Comparison of ENCODE assay signal across 9 cellular contexts in the genomic region with DNA sequence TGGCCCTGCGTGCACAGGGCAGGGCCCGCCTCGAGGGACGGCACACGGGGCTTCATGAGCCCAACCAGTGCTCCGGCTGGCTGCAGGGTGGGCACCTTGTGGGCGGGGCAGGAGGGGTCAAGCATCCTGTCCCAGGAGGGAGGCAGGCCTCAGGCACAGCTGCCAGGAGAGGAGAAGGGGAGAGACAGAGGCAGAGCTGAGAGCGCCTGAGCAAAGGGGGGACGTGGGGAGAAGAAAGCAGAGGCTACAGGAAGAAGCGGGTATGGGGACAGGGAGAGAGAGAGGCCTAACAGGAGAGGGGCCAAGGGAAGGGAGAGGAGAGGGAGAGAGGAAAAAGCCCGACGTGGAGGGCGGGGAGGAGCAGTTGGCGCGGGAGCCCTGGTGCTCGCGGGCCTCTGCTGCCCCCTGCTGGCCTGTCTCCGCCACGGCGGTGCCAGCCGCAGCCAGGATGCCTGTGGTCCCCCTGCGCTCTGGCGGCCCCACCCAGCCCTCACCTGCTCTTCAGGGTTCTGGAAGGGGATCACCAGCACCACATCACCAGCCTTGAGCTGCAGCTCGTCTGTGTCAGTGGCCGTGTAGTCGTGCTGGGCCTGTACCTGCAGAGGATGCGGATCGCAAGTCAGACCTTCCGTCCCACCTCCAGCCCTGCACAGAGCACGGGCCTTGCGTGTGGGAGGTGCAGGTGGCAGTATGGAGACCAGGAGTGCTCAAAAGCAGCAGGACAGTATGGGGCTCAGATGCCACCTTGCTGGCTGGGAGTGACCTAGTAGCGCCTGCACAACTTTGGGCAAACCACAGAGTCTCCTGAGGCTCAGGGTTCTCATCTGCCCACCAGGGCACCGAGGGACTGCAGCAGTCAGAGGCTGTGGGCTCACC. TPM values are rescaled to one million over a fixed set of nuclear protein-coding genes. Genes with fewer than 3 reads are reported as not detected.
DNase-seq lines count a peak whose midpoint lies in the region; ATAC-seq and TF ChIP-seq lines count a peak whose summit lies in the region.
"Had no signal": no experiment of that assay in that cellular context is flagged by ENCODE, and none has a peak within 500 bp of the region (broad histone marks: within the 10 kb centered on the region; RNA-seq: fewer than 3 reads in every experiment).

No MANE protein-coding gene starts in this region.

- H3K4me3 ChIP-seq in AG04450 (ENCODE audit: low read depth, low read length) (no peak overlapping the region), epithelial cell of esophagus (ENCODE audit: low read length) (no peak overlapping the region), stomach (no peak overlapping the region)
- H3K4me3 ChIP-seq: skin epidermis had no signal

- H3K27me3 Mint-ChIP-seq in naive thymus-derived CD8-positive, alpha-beta T cell: no peaks in the 10 kb centered on the region

- H3K4me1 ChIP-seq in stomach: peaks cover 5 to 31% (median 20%) of the 10 kb centered on the region in 4 donors

- TF ChIP-seq POLR2A in stomach (IDR thresholded peaks at IDR 0.05): no peak

- intact Hi-C loops in stomach (cut with DNase I; ENCODE audit: low total_unique reads): no loop called here

- no peak overlapping the region for H3K27ac ChIP-seq in AG04450 (ENCODE audit: low read depth, low read length)
- no peak overlapping the region for H3K27ac ChIP-seq in stomach

- H3K4me1 Mint-ChIP-seq in naive thymus-derived CD8-positive, alpha-beta T cell: peaks cover 6 to 20% (median 14%) of the 10 kb centered on the region in 4 donors

- POLR2A ChIA-PET in AG04450 (lab: Yijun Ruan, JAX): interaction anchor here (0.5 kb wide), 1 partner anchor 12 kb away, joined by 7 read pairs; no protein-coding TSS in a partner anchor
- POLR2A ChIA-PET in naive thymus-derived CD8-positive, alpha-beta T cell (lab: Charles Lee): interaction anchor here (1.2 to 1.4 kb wide), 2 partner anchors 8 to 31 kb away, joined by 3 read pairs; no protein-coding TSS in a partner anchor

- no peaks in the 10 kb centered on the region for H3K27me3 ChIP-seq in AG04450 (ENCODE audit: control insufficient read depth, insufficient read depth, low read length)
- H3K27me3 ChIP-seq in stomach: no peaks in the 10 kb centered on the region

- H3K36me3 Mint-ChIP-seq in naive thymus-derived CD8-positive, alpha-beta T cell: peaks cover 0 to 34% (median 8%) of the 10 kb centered on the region in 3 donors

- H3K27ac Mint-ChIP-seq in naive thymus-derived CD8-positive, alpha-beta T cell: peak overlapping the region in 4 of 10 donors; percentile 24 to 77 (median 66)

- TF ChIP-seq CTCF in AG04450 (IDR thresholded peaks at IDR 0.05; ENCODE audit: low read depth, low read length) (peak; percentile 85), epithelial cell of esophagus (IDR thresholded peaks at IDR 0.05; ENCODE audit: insufficient read depth, low read depth, low read length, missing control alignments) (peak; percentile 67), stomach (IDR thresholded peaks at IDR 0.05) (peak in 5 of 7 experiments; percentile 82 to 97 (median 87))

- DNase-seq in AG04450 (ENCODE audit: low read depth, low spot score) (peak; percentile 10), NOMO-1 (lab: John Stamatoyannopoulos, UW; ENCODE audit: unreplicated experiment in 2 of 2) (peak; percentile 6 to 27), activated T-cell treated with anti-CD3 and anti-CD28 coated beads for 48 hours (ENCODE audit: low read depth) (peak; percentile 67), epithelial cell of esophagus (ENCODE audit: low read depth) (peak; percentile 36), stomach (peak; percentile 62)
- DNase-seq in naive thymus-derived CD8-positive, alpha-beta T cell: peak; percentile 31 to 69 (median 65)

- TF ChIP-seq EP300 in stomach (IDR thresholded peaks at IDR 0.05): no peak

- ATAC-seq in GM18868 (IDR thresholded peaks at IDR 0.05; ENCODE audit: unreplicated experiment) (peak; percentile 80), HG03175 (IDR thresholded peaks at IDR 0.05; ENCODE audit: unreplicated experiment) (peak; percentile 69)
- ATAC-seq in naive thymus-derived CD8-positive, alpha-beta T cell: peak; percentile 85 to 86

- H3K36me3 ChIP-seq in stomach: peaks cover 8 to 62% (median 41%) of the 10 kb centered on the region in 4 donors

- H3K9me3 ChIP-seq in AG04450 (ENCODE audit: control insufficient read depth, insufficient read depth, low read length) (peaks cover 9% of the 10 kb centered on the region; the same call in 1 of the 2 replicates), stomach (no peaks in the 10 kb centered on the region)

- H3K4me3 Mint-ChIP-seq in naive thymus-derived CD8-positive, alpha-beta T cell: no peak overlapping the region

- CTCF ChIA-PET in AG04450 (lab: Charles Lee): interaction anchor here (0.6 to 2.1 kb wide), 21 partner anchors 10 to 567 kb away, joined by 3 to 17 read pairs (median 4); no protein-coding TSS in a partner anchor

- WGBS in stomach, 5 donors: 30 to 42% (median 40%) methylated on average over 21 to 33 of the region's 33 CpGs

- H3K9me3 Mint-ChIP-seq in naive thymus-derived CD8-positive, alpha-beta T cell: no peaks in the 10 kb centered on the region

RNA-seq across cellular contexts. Expression of a gene that starts 56.8 kb away (rescaled TPM):
- 32.4 and 35.7 TPM in 2 replicates for polyA plus RNA-seq in AG04450 (2011; rRNA removed)
- 33.1 and 43.8 TPM in 2 replicates for polyA minus RNA-seq in AG04450 (2011; rRNA and poly(A)+ RNA removed)
- total RNA-seq in naive thymus-derived CD8-positive, alpha-beta T cell: 100 to 1,000 TPM; 130 to 132 TPM
- polyA plus RNA-seq in naive thymus-derived CD8-positive, alpha-beta T cell: 100 to 1,000 TPM; 156 to 189 (median 167) TPM
- 100 to 1,000 TPM in 1 of 5 donors, 10 to 100 TPM in 4; 39.1 to 175 (median 45.1) TPM for total RNA-seq in stomach
- polyA plus RNA-seq in stomach: 10 to 100 TPM; 47.8 to 49.6 (median 47.8) TPM

Comparison
In these comparisons a context has a peak if more than half of its experiments do, and no peak if none do; other contexts are left out.
1. DNase-seq: peak in every context shown above with its lines; median percentile 67 in activated T-cell treated with anti-CD3 and anti-CD28 coated beads for 48 hours; 65 in naive thymus-derived CD8-positive, alpha-beta T cell; 62 in stomach; 36 in epithelial cell of esophagus; 16 in NOMO-1; 10 in AG04450.